ENCODE assay signal across 11 cellular contexts in the genomic region with DNA sequence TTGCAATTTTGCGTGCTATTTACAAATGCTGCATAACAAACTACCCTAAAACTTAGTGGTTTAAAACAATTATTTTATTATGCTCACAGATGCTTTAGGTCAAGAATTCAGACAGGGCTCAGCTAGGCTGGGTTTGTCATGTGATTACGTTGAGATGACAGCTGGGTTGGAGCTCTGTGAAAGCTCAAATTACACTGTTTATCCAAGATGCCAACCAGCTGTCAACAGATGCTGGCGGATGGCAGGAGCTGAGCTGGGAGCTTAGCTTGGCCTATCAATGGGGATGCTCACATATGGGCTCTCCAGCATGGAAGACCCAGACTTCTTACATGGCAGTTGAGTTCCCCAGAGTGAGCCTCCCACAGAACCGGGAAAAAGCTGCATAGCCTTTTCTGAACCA.
DNase-seq lines count a peak whose midpoint lies in the region; TF ChIP-seq lines count a peak whose summit lies in the region.
"Had no signal": no experiment of that assay in that cellular context is flagged by ENCODE, and none has a peak within 500 bp of the region (broad histone marks: within the 10 kb centered on the region; RNA-seq: fewer than 3 reads in every experiment).

No MANE protein-coding gene starts in this region.

- H3K4me2 ChIP-seq in OCI-LY3 (ENCODE audit: low read length): peak overlapping the region; percentile 82

- H3K4me1 ChIP-seq in OCI-LY3 (ENCODE audit: low read length): peaks cover 42% of the 10 kb centered on the region

- no peaks in the 10 kb centered on the region for H3K9me3 ChIP-seq in OCI-LY3 (ENCODE audit: insufficient read depth, low read length)

- no peak overlapping the region for H3K4me3 Mint-ChIP-seq in CD14-positive monocyte
- H3K4me3 Mint-ChIP-seq: central memory CD8-positive, alpha-beta T cell had no signal

- TF ChIP-seq CTCF in OCI-LY3 (IDR thresholded peaks at IDR 0.05; ENCODE audit: low read depth, low read length) (no peak), CD14-positive monocyte (IDR thresholded peaks at IDR 0.05) (no peak)

- H2AFZ ChIP-seq in OCI-LY3 (ENCODE audit: low read depth, low read length): no peak overlapping the region

- H3K9me3 Mint-ChIP-seq in CD14-positive monocyte: peaks cover 0 to 2% (median 0%) of the 10 kb centered on the region in 7 donors
- H3K9me3 Mint-ChIP-seq: central memory CD8-positive, alpha-beta T cell had no signal

- no peaks in the 10 kb centered on the region for H4K20me1 ChIP-seq in OCI-LY3 (ENCODE audit: insufficient read depth, low read length)

- peaks cover 0 to 2% (median 0%) of the 10 kb centered on the region in 3 donors for H3K27me3 Mint-ChIP-seq in CD14-positive monocyte (ENCODE audit: low read depth in 3 of 3)

- peak; percentile 2 for DNase-seq in Daoy (ENCODE audit: low read depth)
- DNase-seq in NCI-H187 treated with DMSO at 0.1 percent for 48 hours (lab: John Stamatoyannopoulos, UW): peak; percentile 37
- peak; percentile 88 for DNase-seq in myocyte (ENCODE audit: low read depth)
- no peak for DNase-seq in SIG-M5 (lab: John Stamatoyannopoulos, UW)
- DNase-seq in C1 segment of cervical spinal cord (lab: John Stamatoyannopoulos, UW): no peak
- no peak for DNase-seq in NK-92 treated with Interleukin-12 subunit alpha and Interleukin-12 subunit beta, amount 100 ng/mL, for 24 hours (lab: John Stamatoyannopoulos, UW)
- DNase-seq in CD14-positive monocyte (ENCODE audit: low spot score): no peak
- DNase-seq: OCI-M1; stimulated activated CD4-positive, alpha-beta T cell treated with anti-CD3 and anti-CD28 coated beads, Interleukin-2, amount 100 ng/mL, for 48 hours had no signal

- peaks cover 9% of the 10 kb centered on the region for H3K79me2 ChIP-seq in OCI-LY3 (ENCODE audit: low read length)

- H3K36me3 Mint-ChIP-seq in CD14-positive monocyte: no peaks in the 10 kb centered on the region

- H3K36me3 ChIP-seq in OCI-LY3 (replicated peaks; ENCODE audit: low read depth, low read length): no peaks in the 10 kb centered on the region

- peak overlapping the region; percentile 67 for H3K27ac ChIP-seq in OCI-LY3 (ENCODE audit: low read length)

- H3K27ac Mint-ChIP-seq in CD14-positive monocyte: no peak overlapping the region

- H3K4me1 Mint-ChIP-seq in CD14-positive monocyte: no peaks in the 10 kb centered on the region
- H3K4me1 Mint-ChIP-seq: central memory CD8-positive, alpha-beta T cell had no signal

- H3K4me3 ChIP-seq in OCI-LY3 (ENCODE audit: low read length): peak overlapping the region; percentile 37

- no peaks in the 10 kb centered on the region for H3K27me3 ChIP-seq in OCI-LY3 (ENCODE audit: low read depth, low read length)

- intact Hi-C loops in CD14-positive monocyte (cut with micrococcal nuclease): no loop called here

- peak overlapping the region; percentile 15; the same call in 1 of the 2 replicates for H3K9ac ChIP-seq in OCI-LY3 (ENCODE audit: low read length)

Comparison
In these comparisons a context has a peak if more than half of its experiments do, and no peak if none do; other contexts are left out.
1. DNase-seq: peak in Daoy (single experiment), NCI-H187 treated with DMSO at 0.1 percent for 48 hours (single experiment) and myocyte (single experiment); none in SIG-M5 (single experiment), C1 segment of cervical spinal cord (0 of 14), NK-92 treated with Interleukin-12 subunit alpha and Interleukin-12 subunit beta, amount 100 ng/mL, for 24 hours (single experiment) and CD14-positive monocyte (single experiment).